Comparison of ENCODE assay signal across 8 cellular contexts in the genomic region with DNA sequence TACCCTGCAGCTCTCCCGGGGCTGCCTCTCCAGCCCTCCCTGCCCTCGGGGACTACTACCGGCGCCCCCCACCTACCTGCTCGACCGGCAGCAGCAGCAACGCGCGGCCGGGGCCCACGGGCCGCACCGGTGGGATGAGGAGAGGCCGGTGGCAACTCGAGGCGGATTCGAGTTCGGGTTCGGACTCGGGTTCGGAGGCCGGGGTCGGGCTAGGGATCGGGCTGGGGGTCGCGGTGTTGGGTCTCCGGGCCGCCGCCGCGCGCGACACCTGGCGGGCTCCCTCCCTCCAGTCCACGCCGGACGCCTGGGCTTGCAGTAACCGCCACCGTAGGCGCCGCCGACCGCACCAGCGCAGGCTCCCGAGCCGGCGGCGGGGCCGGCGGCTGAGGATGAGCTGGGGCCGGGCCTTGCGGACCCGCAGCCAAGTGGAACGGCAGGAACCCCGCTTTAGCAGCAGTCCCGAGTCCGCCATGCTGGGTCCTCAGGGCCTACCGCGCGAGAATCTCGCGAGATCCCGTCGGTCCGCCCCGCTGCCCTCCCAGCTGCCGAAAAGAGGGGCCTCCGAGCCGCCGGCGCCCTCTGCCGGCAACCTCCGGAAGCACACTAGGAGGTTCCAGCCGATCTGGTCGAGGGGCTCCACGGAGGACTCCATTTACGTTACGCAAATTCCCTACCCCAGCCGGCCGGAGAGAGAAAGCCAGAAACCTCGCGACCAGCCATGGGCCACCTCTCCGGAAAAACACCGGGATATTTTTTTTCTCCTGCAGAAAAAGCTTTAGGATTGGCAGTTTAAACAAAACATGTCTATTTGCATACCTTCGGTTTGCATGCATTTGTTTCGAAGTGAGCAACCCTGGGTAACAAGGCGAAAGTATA. TPM values are rescaled to one million over a fixed set of nuclear protein-coding genes. Genes with fewer than 3 reads are reported as not detected.
DNase-seq lines count a peak whose midpoint lies in the region; ATAC-seq and TF ChIP-seq lines count a peak whose summit lies in the region.

A gene (minus strand): TSS at position 483 of the 876 bp plus-strand sequence. CDS start 11 bp downstream, at position 472.

- H3K4me3 Mint-ChIP-seq in activated T-cell treated with anti-CD3 and anti-CD28 coated beads, Interleukin-2, amount 50 U/mL, for 24 hours: peak within 1 kb of the TSS; percentile 87

- H4K20me1 ChIP-seq in PC-9 (ENCODE audit: insufficient read depth): peaks cover 8% of the 10 kb centered on the region

- no peaks in the 10 kb centered on the region for H3K9me3 Mint-ChIP-seq in activated T-cell treated with anti-CD3 and anti-CD28 coated beads, Interleukin-2, amount 50 U/mL, for 24 hours

- H3K9me2 ChIP-seq in PC-9 (ENCODE audit: insufficient read depth): no peaks in the 10 kb centered on the region

- ATAC-seq in GM21576 (IDR thresholded peaks at IDR 0.05; ENCODE audit: unreplicated experiment) (peak; percentile 90), esophagus mucosa (peak; percentile 96)

- H3K27me3 Mint-ChIP-seq in activated T-cell treated with anti-CD3 and anti-CD28 coated beads, Interleukin-2, amount 50 U/mL, for 24 hours: no peaks in the 10 kb centered on the region

- DNase-seq in DMS53 treated with DMSO at 0.1 percent for 48 hours (lab: John Stamatoyannopoulos, UW; ENCODE audit: unreplicated experiment): peak; percentile 82
- peak; percentile 68 to 91 for DNase-seq in PC-9
- peak; percentile 97 for DNase-seq in activated T-cell treated with anti-CD3 and anti-CD28 coated beads, Interleukin-2, amount 50 U/mL, for 24 hours
- peak; percentile 86 to 93 for DNase-seq in stimulated activated CD8-positive, alpha-beta memory T cell treated with anti-CD3 and anti-CD28 coated beads, Interleukin-7, amount 100 ng/mL, for 4 hours (ENCODE audit: low read depth in 2 of 2)

- peaks cover 18% of the 10 kb centered on the region for H3K79me2 ChIP-seq in PC-9 (ENCODE audit: low read depth)

- H2AFZ ChIP-seq in PC-9: peak within 1 kb of the TSS; percentile 79

- peak within 1 kb of the TSS; percentile 88 for H3K27ac Mint-ChIP-seq in activated T-cell treated with anti-CD3 and anti-CD28 coated beads, Interleukin-2, amount 50 U/mL, for 24 hours

- CTCF ChIA-PET in PC-9 (lab: Charles Lee): interaction anchor here (0.6 to 0.7 kb wide), 5 partner anchors 27 to 410 kb away, joined by 3 to 8 read pairs (median 3); a partner anchor contains a TSS

- peaks cover 19% of the 10 kb centered on the region for H3K4me1 Mint-ChIP-seq in activated T-cell treated with anti-CD3 and anti-CD28 coated beads, Interleukin-2, amount 50 U/mL, for 24 hours (ENCODE audit: low read depth)

- peak within 1 kb of the TSS; percentile 82 for H3K4me2 ChIP-seq in PC-9

- no TSS peak for BruUV-seq in PC-9 (replicated peaks; lab: Mats Ljungman, UMichigan)

- TF ChIP-seq EP300 in Ishikawa (IDR thresholded peaks at IDR 0.05; ENCODE audit: borderline replicate concordance): peak; percentile 54; the same call in 1 of the 2 replicates

- peaks cover 31% of the 10 kb centered on the region for H3K36me3 Mint-ChIP-seq in activated T-cell treated with anti-CD3 and anti-CD28 coated beads, Interleukin-2, amount 50 U/mL, for 24 hours (ENCODE audit: low read depth)

- peak; percentile 86 for TF ChIP-seq CTCF in PC-9 (conservative IDR thresholded peaks at IDR 0.05)

- H3K4me3 ChIP-seq in PC-9 (peak within 1 kb of the TSS; percentile 70), muscle layer of duodenum (ENCODE audit: low read depth in 1 of 2, low read length in 2 of 2) (peak within 1 kb of the TSS; percentile 76 to 100)

- H3K4me1 ChIP-seq in PC-9 (replicated peaks; ENCODE audit: insufficient read depth) (peaks cover 8% of the 10 kb centered on the region; the same call in 1 of the 2 replicates), muscle layer of duodenum (ENCODE audit: control insufficient read depth in 1 of 2, insufficient read depth in 2 of 2, low read length in 2 of 2) (peaks cover 6 to 21% of the 10 kb centered on the region in 2 donors)

- H3K9me3 ChIP-seq in PC-9 (ENCODE audit: insufficient read depth, low read depth): no peaks in the 10 kb centered on the region
- H3K9me3 ChIP-seq in muscle layer of duodenum (ENCODE audit: control insufficient read depth in 1 of 2, low read length in 2 of 2): no peaks in the 10 kb centered on the region

- H3K27me3 ChIP-seq in PC-9 (ENCODE audit: insufficient read depth, low read depth): no peaks in the 10 kb centered on the region
- H3K27me3 ChIP-seq in muscle layer of duodenum (ENCODE audit: low read depth, low read length): no peaks in the 10 kb centered on the region

- H3K27ac ChIP-seq in PC-9 (no peak within 1 kb of the TSS), muscle layer of duodenum (ENCODE audit: low read length) (peak within 1 kb of the TSS; percentile 39)

- no peaks in the 10 kb centered on the region for H3K36me3 ChIP-seq in PC-9 (ENCODE audit: low read depth)
- H3K36me3 ChIP-seq in muscle layer of duodenum (ENCODE audit: control insufficient read depth in 1 of 2, insufficient read depth in 2 of 2, low read length in 2 of 2): peaks cover 0 to 14% of the 10 kb centered on the region in 2 donors

- intact Hi-C loops in PC-9 (cut with micrococcal nuclease; ENCODE audit: unreplicated experiment): loop anchor here (1.0 to 2.0 kb wide), 2 partner anchors 47 to 71 kb away; a partner anchor contains a TSS

- peak; percentile 44; the same call in 1 of the 2 replicates for TF ChIP-seq RAD21 in Ishikawa (IDR thresholded peaks at IDR 0.05; ENCODE audit: low read depth)

- no peaks in the 10 kb centered on the region for H3F3A ChIP-seq in PC-9 (ENCODE audit: insufficient read depth, low read depth)

- POLR2A ChIA-PET in PC-9 (lab: Charles Lee; ENCODE audit: unreplicated experiment): no interaction called here

TF ChIP-seq in Ishikawa, 13 proteins besides CTCF, POLR2A, EP300 and RAD21:
- TF ChIP-seq TAF1 (IDR thresholded peaks at IDR 0.05; ENCODE audit: low read depth) (peak; percentile 96), CEBPB (IDR thresholded peaks at IDR 0.05) (0 out of 2 replicates have a peak, but pooled peaks have one; percentile 32), TEAD4 (IDR thresholded peaks at IDR 0.05) (peak; percentile 36; the same call in 1 of the 2 replicates), NFIC (IDR thresholded peaks at IDR 0.05) (0 out of 2 replicates have a peak, but pooled peaks have one; percentile 13), ZBTB7A (IDR thresholded peaks at IDR 0.05; ENCODE audit: low read depth) (peak; percentile 87), TCF12 (IDR thresholded peaks at IDR 0.05; ENCODE audit: low read depth) (peak; percentile 71; the same call in 1 of the 2 replicates), YY1 (IDR thresholded peaks at IDR 0.05; ENCODE audit: low read depth) (peak; percentile 96), CREB1 (IDR thresholded peaks at IDR 0.05; ENCODE audit: low read depth) (no peak), EGR1 (IDR thresholded peaks at IDR 0.05) (0 out of 2 replicates have a peak, but pooled peaks have one; percentile 19)
- TF ChIP-seq, protein P1, sequence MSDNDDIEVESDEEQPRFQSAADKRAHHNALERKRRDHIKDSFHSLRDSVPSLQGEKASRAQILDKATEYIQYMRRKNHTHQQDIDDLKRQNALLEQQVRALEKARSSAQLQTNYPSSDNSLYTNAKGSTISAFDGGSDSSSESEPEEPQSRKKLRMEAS (IDR thresholded peaks at IDR 0.05): peak; percentile 69
- TF ChIP-seq, protein P2, sequence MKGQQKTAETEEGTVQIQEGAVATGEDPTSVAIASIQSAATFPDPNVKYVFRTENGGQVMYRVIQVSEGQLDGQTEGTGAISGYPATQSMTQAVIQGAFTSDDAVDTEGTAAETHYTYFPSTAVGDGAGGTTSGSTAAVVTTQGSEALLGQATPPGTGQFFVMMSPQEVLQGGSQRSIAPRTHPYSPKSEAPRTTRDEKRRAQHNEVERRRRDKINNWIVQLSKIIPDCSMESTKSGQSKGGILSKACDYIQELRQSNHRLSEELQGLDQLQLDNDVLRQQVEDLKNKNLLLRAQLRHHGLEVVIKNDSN (IDR thresholded peaks at IDR 0.05): no peak

RNA-seq across cellular contexts. Expression of the gene that starts here (rescaled TPM):
- total RNA-seq in PC-9 (2021): 17.6 and 28.4 TPM in 2 replicates
- 19.7 TPM for total RNA-seq in esophagus mucosa
